ENCODE assay signal across 8 cellular contexts in genomic region chr9:110427497-110428104, GRCh38.
A peak's percentile ranks its signal among the peaks of the same experiment; 100 is the strongest.
DNase-seq lines count a peak whose midpoint lies in the region; ATAC-seq, FAIRE-seq and TF ChIP-seq lines count a peak whose summit lies in the region.

No MANE protein-coding gene starts in this region.

- intact Hi-C loops in right lobe of liver (cut with DNase I), result no loop called here

- WGBS in right lobe of liver (ENCODE audit: insufficient coverage, low coverage, low lambda C conversion rate, missing lambda C conversion rate), result 12% methylated on average over 7 of the region's 7 CpGs

- H3K4me1 Mint-ChIP-seq in T-helper 17 cell, result peaks cover 2% of the 10 kb centered on the region

- no peak overlapping the region for H3K4me3 Mint-ChIP-seq in T-helper 17 cell

- no peaks in the 10 kb centered on the region for H3K36me3 ChIP-seq in right lobe of liver

- H3K36me3 Mint-ChIP-seq in T-helper 17 cell (ENCODE audit: low read depth), result no peaks in the 10 kb centered on the region

- ATAC-seq in right lobe of liver (peak; percentile 72 to 83 (median 76)), T-helper 17 cell (no peak)

- H3K27me3 ChIP-seq in right lobe of liver, result no peaks in the 10 kb centered on the region

- peak; percentile 46 to 68 (median 58) for TF ChIP-seq CTCF in right lobe of liver (IDR thresholded peaks at IDR 0.05)

- DNase-seq in NCI-H446 (lab: John Stamatoyannopoulos, UW) (peak; percentile 42 to 56), NCI-H446 treated with DMSO at 0.1 percent for 48 hours (lab: John Stamatoyannopoulos, UW) (no peak), H54 (ENCODE audit: insufficient read length, low spot score) (no peak), NCI-H460 (ENCODE audit: extremely low read depth, low read depth) (peak; percentile 42), T47D (ENCODE audit: low read depth in 1 of 2, low spot score in 1 of 2) (peak; percentile 22 to 76), right lobe of liver (peak; percentile 60 to 65 (median 61)), NCI-H510A treated with DMSO at 0.1 percent for 48 hours (lab: John Stamatoyannopoulos, UW) (no peak), T-helper 17 cell (no peak)

- no peak overlapping the region for H3K27ac Mint-ChIP-seq in T-helper 17 cell

- peak; percentile 83 for FAIRE-seq in H54 (lab: Jason Lieb, UNC)

- H3K27ac ChIP-seq in right lobe of liver, result no peak overlapping the region

- H3K9me3 ChIP-seq in right lobe of liver (no peaks in the 10 kb centered on the region), T-helper 17 cell (ENCODE audit: control insufficient read depth, low read length, poor library complexity, severe bottlenecking) (no peaks in the 10 kb centered on the region)

- peaks cover 15% of the 10 kb centered on the region for H3K27me3 Mint-ChIP-seq in T-helper 17 cell

- H3K4me1 ChIP-seq in right lobe of liver, result no peaks in the 10 kb centered on the region

- in situ Hi-C loops in T47D (cut with HindIII; ENCODE audit: low pct_unique_long_range_greater_than_20kb, low sequenced_read_pairs), result no loop called here

- TF ChIP-seq POLR2A in H54 (IDR thresholded peaks at IDR 0.05; ENCODE audit: low read depth, low read length) (no peak), right lobe of liver (IDR thresholded peaks at IDR 0.05) (no peak)

- H3K4me3 ChIP-seq in right lobe of liver, result no peak overlapping the region

Comparison
In these comparisons a context has a peak if more than half of its experiments do, and no peak if none do; other contexts are left out.
1. DNase-seq: peak in NCI-H446 (2 of 2), NCI-H460 (single experiment), T47D (2 of 2) and right lobe of liver (3 of 3); none in NCI-H446 treated with DMSO at 0.1 percent for 48 hours (single experiment), H54 (single experiment), NCI-H510A treated with DMSO at 0.1 percent for 48 hours (single experiment) and T-helper 17 cell (0 of 3).